ENCODE assay signal across 8 cellular contexts in the genomic region with DNA sequence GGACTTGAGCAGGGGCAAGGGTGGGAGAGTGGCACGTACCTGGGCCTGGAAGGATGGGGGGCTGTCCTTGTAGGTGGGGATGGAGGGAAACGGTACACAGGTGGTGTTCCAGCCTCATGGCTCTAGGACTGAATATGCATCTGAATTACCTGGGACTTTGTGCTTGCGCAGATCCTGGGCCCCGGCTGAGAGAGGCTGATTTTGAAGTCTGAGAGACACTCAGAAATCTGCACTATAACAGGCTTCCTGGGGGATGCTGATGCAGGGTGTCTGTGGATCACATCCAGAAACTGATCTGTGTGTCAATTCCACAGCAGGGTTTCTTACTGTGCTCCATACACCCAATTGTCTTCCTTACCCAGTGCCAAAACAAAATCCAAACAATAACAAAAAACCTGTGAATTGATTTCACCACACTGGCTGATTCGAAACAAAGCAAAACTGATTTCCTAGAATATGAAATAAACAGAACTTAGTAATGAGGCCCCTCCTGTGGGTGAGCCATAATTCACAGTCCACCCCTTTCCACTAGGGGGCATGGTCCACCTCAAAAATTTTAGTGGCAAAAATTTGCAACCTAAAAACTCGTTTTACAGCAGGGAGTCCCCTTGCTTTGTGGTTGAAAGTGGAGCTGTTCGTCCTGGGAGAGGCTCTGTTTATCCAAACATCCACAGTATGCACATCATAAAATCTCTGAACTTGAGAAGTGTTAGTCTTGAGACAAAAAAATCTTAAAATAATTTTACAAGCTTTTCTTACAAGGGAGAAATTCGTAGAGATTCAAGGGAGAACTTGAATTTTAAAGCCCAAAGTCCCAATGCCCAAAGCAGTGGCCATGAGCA. TPM values are rescaled to one million over a fixed set of nuclear protein-coding genes. Genes with fewer than 3 reads are reported as not detected.
DNase-seq lines count a peak whose midpoint lies in the region; ATAC-seq and TF ChIP-seq lines count a peak whose summit lies in the region.

No MANE protein-coding gene starts in this region.

- CTCF ChIA-PET in AG04449 (lab: Yijun Ruan, JAX), result interaction anchor here (0.5 to 4.4 kb wide), 39 partner anchors 9 to 357 kb away, joined by 3 to 99 read pairs (median 5); a partner anchor contains a TSS

- no peak overlapping the region for H3K27ac Mint-ChIP-seq in activated naive CD4-positive, alpha-beta T cell treated with anti-CD3 and anti-CD28 coated beads, Interleukin-2, amount 50 U/mL, for 72 hours

- POLR2A ChIA-PET in AG04449 (lab: Yijun Ruan, JAX), result no interaction called here

- peak; percentile 60 for TF ChIP-seq CTCF in AG04449 (IDR thresholded peaks at IDR 0.05; ENCODE audit: insufficient read depth, low read length, missing control alignments)
- peak; percentile 60 for TF ChIP-seq CTCF in GM13977 (IDR thresholded peaks at IDR 0.05; ENCODE audit: extremely low read depth, insufficient read depth, missing control alignments)
- peak; percentile 81 for TF ChIP-seq CTCF in RWPE2 (IDR thresholded peaks at IDR 0.05; ENCODE audit: poor library complexity, severe bottlenecking)

- intact Hi-C loops in head of caudate nucleus (cut with DNase I), result loop anchor here (5.0 to 10.0 kb wide), 2 partner anchors 45 to 92 kb away; no protein-coding TSS in a partner anchor

- H3K27ac ChIP-seq in RWPE2 (ENCODE audit: poor library complexity, severe bottlenecking), result no peak overlapping the region

- H3K9me3 ChIP-seq in RWPE2 (ENCODE audit: severe bottlenecking), result no peaks in the 10 kb centered on the region

- DNase-seq in AG04449 (ENCODE audit: low read depth, low spot score), result peak; percentile 5
- peak; percentile 58 for DNase-seq in GM13977 (ENCODE audit: low spot score)
- no peak for DNase-seq in RWPE2 (ENCODE audit: low spot score)
- peak in 1 of 2 donors; percentile 55 for DNase-seq in activated naive CD4-positive, alpha-beta T cell treated with anti-CD3 and anti-CD28 coated beads, Interleukin-2, amount 50 U/mL, for 72 hours (ENCODE audit: low spot score in 2 of 2)
- DNase-seq in head of caudate nucleus, result peak in 39 of 42 donors; percentile 26 to 90 (median 67)
- peak; percentile 50 for DNase-seq in renal cortical epithelial cell (ENCODE audit: low read depth)

- no peaks in the 10 kb centered on the region for H3K36me3 ChIP-seq in RWPE2 (ENCODE audit: low read depth)

- ATAC-seq in RWPE2 (ENCODE audit: low read depth) (peak; percentile 70), HG02759 (IDR thresholded peaks at IDR 0.05; ENCODE audit: unreplicated experiment) (no peak), GM18870 (IDR thresholded peaks at IDR 0.05; ENCODE audit: unreplicated experiment) (no peak)
- peak; percentile 59 to 64 for ATAC-seq in activated naive CD4-positive, alpha-beta T cell treated with anti-CD3 and anti-CD28 coated beads, Interleukin-2, amount 50 U/mL, for 72 hours

- in situ Hi-C loops in GM13977 (cut with MboI; ENCODE audit: low pct_unique_long_range_greater_than_20kb, low sequenced_read_pairs, unreplicated experiment), result loop anchor here (25.0 kb wide), 1 partner anchor 95 kb away; no protein-coding TSS in a partner anchor

- H3K4me1 ChIP-seq in RWPE2 (ENCODE audit: insufficient read depth, poor library complexity, severe bottlenecking), result no peaks in the 10 kb centered on the region

- H3K27me3 ChIP-seq in RWPE2 (ENCODE audit: insufficient read depth, poor library complexity, severe bottlenecking), result no peaks in the 10 kb centered on the region

- H3K4me3 ChIP-seq in AG04449 (ENCODE audit: low read depth, low read length), result no peak overlapping the region
- H3K4me3 ChIP-seq in RWPE2 (ENCODE audit: severe bottlenecking), result no peak overlapping the region

- H3K9me3 Mint-ChIP-seq in activated naive CD4-positive, alpha-beta T cell treated with anti-CD3 and anti-CD28 coated beads, Interleukin-2, amount 50 U/mL, for 72 hours, result no peaks in the 10 kb centered on the region

- no peaks in the 10 kb centered on the region for H3K36me3 Mint-ChIP-seq in activated naive CD4-positive, alpha-beta T cell treated with anti-CD3 and anti-CD28 coated beads, Interleukin-2, amount 50 U/mL, for 72 hours

RNA-seq across cellular contexts. Expression of a gene that starts 32.0 kb away (rescaled TPM):
- total RNA-seq in activated naive CD4-positive, alpha-beta T cell treated with anti-CD3 and anti-CD28 coated beads, Interleukin-2, amount 50 U/mL, for 72 hours, result 1 to 10 TPM; 7.0 to 8.7 TPM
- 58.0 and 102 TPM in 2 replicates for total RNA-seq in renal cortical epithelial cell

Comparison
In these comparisons a context has a peak if more than half of its experiments do, and no peak if none do; other contexts are left out.
1. ATAC-seq: peak in RWPE2 (single experiment) and activated naive CD4-positive, alpha-beta T cell treated with anti-CD3 and anti-CD28 coated beads, Interleukin-2, amount 50 U/mL, for 72 hours (2 of 2); none in HG02759 (single experiment) and GM18870 (single experiment).
2. Peak in every context shown above with its lines, with median percentiles within 50 percentile points of each other: CTCF ChIP-seq.